ENCODE assay signal across 12 cellular contexts in genomic region chr3:72273615-72274014, GRCh38.
DNase-seq lines count a peak whose midpoint lies in the region; ATAC-seq and TF ChIP-seq lines count a peak whose summit lies in the region.
"Had no signal": no experiment of that assay in that cellular context is flagged by ENCODE, and none has a peak within 500 bp of the region (broad histone marks: within the 10 kb centered on the region; RNA-seq: fewer than 3 reads in every experiment).

No MANE protein-coding gene starts in this region.

- no peaks in the 10 kb centered on the region for H4K20me1 ChIP-seq in hepatocyte (ENCODE audit: insufficient read depth, poor library complexity, severe bottlenecking)

- H3K4me1 ChIP-seq in hepatocyte (ENCODE audit: insufficient read depth): peaks cover 37% of the 10 kb centered on the region

- H3K27ac ChIP-seq in WERI-Rb-1: peak overlapping the region; percentile 72
- H3K27ac ChIP-seq in hepatocyte: peak overlapping the region; percentile 87

- H3K4me2 ChIP-seq in hepatocyte: peak overlapping the region; percentile 43

- H2AFZ ChIP-seq in hepatocyte: no peak overlapping the region

- H3K9me2 ChIP-seq in hepatocyte (replicated peaks; ENCODE audit: insufficient read depth): no peaks in the 10 kb centered on the region

- DNase-seq in GM03348 (ENCODE audit: low spot score) (peak; percentile 91), WERI-Rb-1 (no peak), hepatocyte (ENCODE audit: low spot score) (peak; percentile 71), smooth muscle cell of the brain vasculature (ENCODE audit: low read depth, low spot score) (peak; percentile 63), GOT3 (lab: John Stamatoyannopoulos, UW) (no peak), SK-N-DZ (ENCODE audit: low spot score) (no peak)
- DNase-seq: GF-D8, heart left ventricle, NCI-H345, nucleus accumbens had no signal

- 34% methylated on average over 6 of the region's 6 CpGs for WGBS in hepatocyte (ENCODE audit: low lambda C conversion rate, missing lambda C conversion rate)

- H3K4me3 ChIP-seq in WERI-Rb-1 (ENCODE audit: low read depth, low read length) (no peak overlapping the region), hepatocyte (no peak overlapping the region)

- no peaks in the 10 kb centered on the region for H3K79me2 ChIP-seq in hepatocyte

- H3K27me3 ChIP-seq in WERI-Rb-1 (ENCODE audit: insufficient read depth, low read depth, severe bottlenecking) (no peaks in the 10 kb centered on the region), hepatocyte (no peaks in the 10 kb centered on the region)
- H3K27me3 ChIP-seq: heart left ventricle had no signal

- TF ChIP-seq CTCF in WERI-Rb-1 (IDR thresholded peaks at IDR 0.05; ENCODE audit: low read depth, low read length) (no peak), hepatocyte (IDR thresholded peaks at IDR 0.05; ENCODE audit: poor library complexity) (no peak)

- ATAC-seq in GM19467 (IDR thresholded peaks at IDR 0.05; ENCODE audit: unreplicated experiment): no peak
- ATAC-seq in HG02938 (IDR thresholded peaks at IDR 0.05; ENCODE audit: unreplicated experiment): no peak
- ATAC-seq: heart left ventricle had no signal

- H3K36me3 ChIP-seq in WERI-Rb-1 (no peaks in the 10 kb centered on the region), hepatocyte (replicated peaks; ENCODE audit: insufficient read depth, low read depth) (no peaks in the 10 kb centered on the region)
- H3K36me3 ChIP-seq: heart left ventricle had no signal

- H3K9me3 ChIP-seq in WERI-Rb-1 (ENCODE audit: severe bottlenecking): no peaks in the 10 kb centered on the region
- no peaks in the 10 kb centered on the region for H3K9me3 ChIP-seq in hepatocyte (ENCODE audit: low read depth)
- H3K9me3 ChIP-seq: heart left ventricle had no signal

Comparison
In these comparisons a context has a peak if more than half of its experiments do, and no peak if none do; other contexts are left out.
1. DNase-seq: peak in GM03348 (single experiment), hepatocyte (single experiment) and smooth muscle cell of the brain vasculature (single experiment); none in WERI-Rb-1 (single experiment), GOT3 (single experiment) and SK-N-DZ (single experiment).